Comparison of ENCODE assay signal across 9 cellular contexts in the genomic region with DNA sequence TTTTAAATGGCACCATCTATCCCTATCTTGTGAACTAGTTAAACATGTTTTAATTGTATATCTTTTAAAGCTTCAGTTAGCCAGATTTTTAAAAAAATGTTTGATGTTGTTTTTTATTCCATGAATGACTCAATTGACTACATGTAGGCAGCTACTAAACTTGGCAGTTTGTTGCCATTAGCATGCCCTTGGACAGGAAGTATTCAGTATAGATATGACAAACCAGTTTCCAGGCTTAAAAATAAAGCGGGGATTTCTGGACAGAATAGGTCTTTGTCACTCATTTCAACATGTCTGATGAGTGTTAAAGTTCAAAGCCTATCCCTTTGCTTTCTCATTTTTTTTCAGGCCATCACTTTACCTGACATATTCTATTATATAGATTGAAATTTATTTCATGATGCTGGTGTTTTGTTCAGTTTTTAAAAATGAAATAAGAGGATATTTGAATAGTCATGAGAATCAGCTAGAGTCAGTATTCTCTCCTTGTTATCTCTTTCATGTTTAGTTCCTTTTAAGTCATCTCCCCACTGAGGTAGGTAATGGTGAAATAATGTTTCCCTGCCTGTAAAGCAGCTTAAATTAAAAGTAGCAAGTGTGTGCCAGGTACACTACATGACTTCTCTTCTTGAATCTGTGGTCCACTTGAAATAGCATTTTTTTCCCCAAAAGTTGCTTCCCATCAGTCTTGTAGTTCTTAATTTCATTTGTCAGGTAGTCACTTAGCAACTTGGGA. TPM values are rescaled to one million over a fixed set of nuclear protein-coding genes. Genes with fewer than 3 reads are reported as not detected.
DNase-seq lines count a peak whose midpoint lies in the region; ATAC-seq, FAIRE-seq and TF ChIP-seq lines count a peak whose summit lies in the region.
"Had no signal": no experiment of that assay in that cellular context is flagged by ENCODE, and none has a peak within 500 bp of the region (broad histone marks: within the 10 kb centered on the region; RNA-seq: fewer than 3 reads in every experiment).

No MANE protein-coding gene starts in this region.

- peak; percentile 68 for ATAC-seq in HG03103 (IDR thresholded peaks at IDR 0.05; ENCODE audit: low read depth, unreplicated experiment)
- ATAC-seq in activated CD8-positive, alpha-beta T cell treated with anti-CD3 and anti-CD28 coated beads for 36 hours: peak; percentile 65

- H3K79me2 ChIP-seq in trophoblast cell (ENCODE audit: control insufficient read depth, insufficient read depth, low read length, poor library complexity): peaks cover 2% of the 10 kb centered on the region

- TF ChIP-seq EP300 in suprapubic skin (IDR thresholded peaks at IDR 0.05): no peak

- no peak overlapping the region for H2BK5ac ChIP-seq in trophoblast cell (ENCODE audit: low read depth, low read length, poor library complexity)

- no peak overlapping the region for H3K18ac ChIP-seq in trophoblast cell (ENCODE audit: low read length)

- intact Hi-C loops in activated naive CD4-positive, alpha-beta T cell treated with anti-CD3 and anti-CD28 coated beads for 36 hours (cut with micrococcal nuclease): loop anchor here (1.0 to 2.0 kb wide), 13 partner anchors 10 to 336 kb away; a partner anchor contains a TSS
- intact Hi-C loops in activated CD8-positive, alpha-beta T cell treated with anti-CD3 and anti-CD28 coated beads for 36 hours (cut with micrococcal nuclease): loop anchor here (1.0 to 5.0 kb wide), 2 partner anchors 30 to 40 kb away; no protein-coding TSS in a partner anchor
- intact Hi-C loops in kidney (cut with DNase I): no loop called here

- no peak overlapping the region for H2BK12ac ChIP-seq in trophoblast cell (ENCODE audit: low read length)

- no peak overlapping the region for H3K4ac ChIP-seq in trophoblast cell (ENCODE audit: low read depth, low read length)

- no peak overlapping the region for H3K23ac ChIP-seq in trophoblast cell (ENCODE audit: low read length)

- H4K12ac ChIP-seq in trophoblast cell (ENCODE audit: low read depth, low read length): no peak overlapping the region

- H3K4me1 ChIP-seq in trophoblast cell (ENCODE audit: control insufficient read depth in 1 of 2, insufficient read depth in 2 of 2, low read length in 2 of 2): peaks cover 4 to 5% of the 10 kb centered on the region in 2 experiments
- peaks cover 34% of the 10 kb centered on the region for H3K4me1 ChIP-seq in suprapubic skin
- peaks cover 0 to 9% of the 10 kb centered on the region in 2 donors for H3K4me1 ChIP-seq in kidney (ENCODE audit: control insufficient read depth in 1 of 2, insufficient read depth in 1 of 2, low read depth in 1 of 2, low read length in 2 of 2)

- H3K4me2 ChIP-seq in trophoblast cell (ENCODE audit: low read length): no peak overlapping the region

- peaks cover 3% of the 10 kb centered on the region for H3K9me3 ChIP-seq in trophoblast cell (ENCODE audit: insufficient read depth, low read depth, low read length)
- no peaks in the 10 kb centered on the region for H3K9me3 ChIP-seq in suprapubic skin
- H3K9me3 ChIP-seq in kidney (ENCODE audit: control insufficient read depth in 1 of 2, low read length in 2 of 2): no peaks in the 10 kb centered on the region

- H2BK120ac ChIP-seq in trophoblast cell (ENCODE audit: insufficient read depth, low read length, poor library complexity): no peak overlapping the region

- no peak overlapping the region for H4K8ac ChIP-seq in trophoblast cell (ENCODE audit: low read depth, low read length)

- no peak overlapping the region for H2AK5ac ChIP-seq in trophoblast cell (ENCODE audit: low read length)

- CTCF ChIA-PET in activated naive CD4-positive, alpha-beta T cell treated with anti-CD3 and anti-CD28 coated beads for 36 hours (lab: Charles Lee): interaction anchor here (0.9 to 1.9 kb wide), 6 partner anchors 10 to 94 kb away, joined by 3 to 10 read pairs (median 4); no protein-coding TSS in a partner anchor
- CTCF ChIA-PET in activated CD8-positive, alpha-beta T cell treated with anti-CD3 and anti-CD28 coated beads for 36 hours (lab: Charles Lee): interaction anchor here (1.0 to 5.1 kb wide), 6 partner anchors 8 to 100 kb away, joined by 3 to 23 read pairs (median 3); no protein-coding TSS in a partner anchor

- no peaks in the 10 kb centered on the region for H3K9me3 Mint-ChIP-seq in activated naive CD4-positive, alpha-beta T cell treated with anti-CD3 and anti-CD28 coated beads for 36 hours
- H3K9me3 Mint-ChIP-seq in activated CD8-positive, alpha-beta T cell treated with anti-CD3 and anti-CD28 coated beads for 36 hours: peaks cover 1% of the 10 kb centered on the region

- no peak overlapping the region for H3K9ac ChIP-seq in trophoblast cell (ENCODE audit: low read length)
- H3K9ac ChIP-seq in kidney (ENCODE audit: low read length in 2 of 2): no peak overlapping the region

- H3K36me3 ChIP-seq in trophoblast cell (ENCODE audit: control insufficient read depth in 1 of 2, insufficient read depth in 2 of 2, low read length in 2 of 2) (peaks cover 0 to 8% of the 10 kb centered on the region in 2 experiments), suprapubic skin (no peaks in the 10 kb centered on the region), kidney (ENCODE audit: control insufficient read depth in 1 of 2, insufficient read depth in 2 of 2, low read length in 2 of 2) (no peaks in the 10 kb centered on the region)

- no peak overlapping the region for H3K27ac ChIP-seq in trophoblast cell (ENCODE audit: low read depth, low read length)
- H3K27ac ChIP-seq in suprapubic skin: no peak overlapping the region
- H3K27ac ChIP-seq in kidney (ENCODE audit: low read depth in 2 of 2, low read length in 2 of 2): no peak overlapping the region

- H3K79me1 ChIP-seq in trophoblast cell (ENCODE audit: low read length): no peaks in the 10 kb centered on the region

- H3K27me3 ChIP-seq in trophoblast cell (ENCODE audit: insufficient read depth, low read length) (no peaks in the 10 kb centered on the region), suprapubic skin (no peaks in the 10 kb centered on the region)

- peak overlapping the region; percentile 98 for H3K27ac Mint-ChIP-seq in activated naive CD4-positive, alpha-beta T cell treated with anti-CD3 and anti-CD28 coated beads for 36 hours
- H3K27ac Mint-ChIP-seq in activated CD8-positive, alpha-beta T cell treated with anti-CD3 and anti-CD28 coated beads for 36 hours: peak overlapping the region; percentile 99

- H2AFZ ChIP-seq in trophoblast cell (ENCODE audit: insufficient read depth, low read length, poor library complexity): no peak overlapping the region

- no peak for TF ChIP-seq POLR2A in suprapubic skin (IDR thresholded peaks at IDR 0.05)

- H3K27me3 Mint-ChIP-seq in activated naive CD4-positive, alpha-beta T cell treated with anti-CD3 and anti-CD28 coated beads for 36 hours (ENCODE audit: low read depth): no peaks in the 10 kb centered on the region
- no peaks in the 10 kb centered on the region for H3K27me3 Mint-ChIP-seq in activated CD8-positive, alpha-beta T cell treated with anti-CD3 and anti-CD28 coated beads for 36 hours

- no peak overlapping the region for H4K91ac ChIP-seq in trophoblast cell (ENCODE audit: low read depth, low read length)

- no peak for TF ChIP-seq CTCF in activated CD8-positive, alpha-beta T cell treated with anti-CD3 and anti-CD28 coated beads for 36 hours (IDR thresholded peaks at IDR 0.05)
- no peak for TF ChIP-seq CTCF in suprapubic skin (IDR thresholded peaks at IDR 0.05)
- no peak for TF ChIP-seq CTCF in kidney (IDR thresholded peaks at IDR 0.05; ENCODE audit: borderline replicate concordance, extremely low read depth, insufficient read depth)

- peaks cover 60% of the 10 kb centered on the region for H3K36me3 Mint-ChIP-seq in activated naive CD4-positive, alpha-beta T cell treated with anti-CD3 and anti-CD28 coated beads for 36 hours (ENCODE audit: low read depth)
- H3K36me3 Mint-ChIP-seq in activated CD8-positive, alpha-beta T cell treated with anti-CD3 and anti-CD28 coated beads for 36 hours (ENCODE audit: low read depth): peaks cover 72% of the 10 kb centered on the region

- POLR2A ChIA-PET in activated CD8-positive, alpha-beta T cell treated with anti-CD3 and anti-CD28 coated beads for 36 hours (lab: Charles Lee): interaction anchor here (0.7 to 12.8 kb wide), 8 partner anchors 12 to 53 kb away, joined by 3 to 147 read pairs (median 6); a partner anchor contains a TSS

- H3K4me1 Mint-ChIP-seq in activated naive CD4-positive, alpha-beta T cell treated with anti-CD3 and anti-CD28 coated beads for 36 hours (ENCODE audit: low read depth): peaks cover 87% of the 10 kb centered on the region
- peaks cover 81% of the 10 kb centered on the region for H3K4me1 Mint-ChIP-seq in activated CD8-positive, alpha-beta T cell treated with anti-CD3 and anti-CD28 coated beads for 36 hours (ENCODE audit: low read depth)

- peak overlapping the region; percentile 60 for H3K4me3 Mint-ChIP-seq in activated naive CD4-positive, alpha-beta T cell treated with anti-CD3 and anti-CD28 coated beads for 36 hours
- H3K4me3 Mint-ChIP-seq in activated CD8-positive, alpha-beta T cell treated with anti-CD3 and anti-CD28 coated beads for 36 hours: peak overlapping the region; percentile 67

- FAIRE-seq in kidney (lab: Jason Lieb, UNC): no peak

- WGBS in trophoblast cell (ENCODE audit: extremely low coverage, insufficient coverage, insufficient read length): no CpG with 5 or more reads among the region's 1 CpG
- 37% methylated on average over 1 of the region's 1 CpG for WGBS in suprapubic skin

- no peak for DNase-seq in activated naive CD4-positive, alpha-beta T cell treated with anti-CD3 and anti-CD28 coated beads for 36 hours
- no peak for DNase-seq in activated naive CD4-positive, alpha-beta T cell treated with Interleukin-2 at 50 U/mL for 16 hours
- DNase-seq in activated CD8-positive, alpha-beta T cell treated with anti-CD3 and anti-CD28 coated beads for 36 hours: peak; percentile 48
- DNase-seq in trophoblast cell (peak; percentile 15 to 44), suprapubic skin (ENCODE audit: low spot score in 2 of 2) (no peak), kidney (no peak), NCI-H82 treated with DMSO at 0.1 percent for 48 hours (lab: John Stamatoyannopoulos, UW; ENCODE audit: unreplicated experiment) (no peak)
- DNase-seq: right cardiac atrium had no signal

- no peak overlapping the region for H3K14ac ChIP-seq in trophoblast cell (ENCODE audit: low read length)

- H3K4me3 ChIP-seq in trophoblast cell (ENCODE audit: low read depth, low read length): no peak overlapping the region
- no peak overlapping the region for H3K4me3 ChIP-seq in suprapubic skin
- no peak overlapping the region for H3K4me3 ChIP-seq in kidney (ENCODE audit: low read length in 2 of 2)

RNA-seq across cellular contexts. Expression of a gene that starts 11.9 kb away (rescaled TPM):
- total RNA-seq in activated naive CD4-positive, alpha-beta T cell treated with anti-CD3 and anti-CD28 coated beads for 36 hours: 100 to 1,000 TPM; 141 to 142 TPM
- 100 to 1,000 TPM; 135 to 141 TPM for total RNA-seq in activated CD8-positive, alpha-beta T cell treated with anti-CD3 and anti-CD28 coated beads for 36 hours
- polyA plus RNA-seq in trophoblast cell (2013): 58.8 and 59.8 TPM in 2 replicates
- total RNA-seq in suprapubic skin (10 to 100 TPM; 37.2 to 49.1 (median 43.3) TPM), kidney (41.5 TPM)
- polyA plus RNA-seq in kidney (ENCODE audit: insufficient read depth, low read depth, low replicate concordance): 13.3 TPM

Comparison
In these comparisons a context has a peak if more than half of its experiments do, and no peak if none do; other contexts are left out.
1. DNase-seq: peak in activated CD8-positive, alpha-beta T cell treated with anti-CD3 and anti-CD28 coated beads for 36 hours (single experiment) and trophoblast cell (2 of 2); none in activated naive CD4-positive, alpha-beta T cell treated with anti-CD3 and anti-CD28 coated beads for 36 hours (single experiment), activated naive CD4-positive, alpha-beta T cell treated with Interleukin-2 at 50 U/mL for 16 hours (single experiment), suprapubic skin (0 of 2), kidney (single experiment) and NCI-H82 treated with DMSO at 0.1 percent for 48 hours (single experiment).